In the genomic region with DNA sequence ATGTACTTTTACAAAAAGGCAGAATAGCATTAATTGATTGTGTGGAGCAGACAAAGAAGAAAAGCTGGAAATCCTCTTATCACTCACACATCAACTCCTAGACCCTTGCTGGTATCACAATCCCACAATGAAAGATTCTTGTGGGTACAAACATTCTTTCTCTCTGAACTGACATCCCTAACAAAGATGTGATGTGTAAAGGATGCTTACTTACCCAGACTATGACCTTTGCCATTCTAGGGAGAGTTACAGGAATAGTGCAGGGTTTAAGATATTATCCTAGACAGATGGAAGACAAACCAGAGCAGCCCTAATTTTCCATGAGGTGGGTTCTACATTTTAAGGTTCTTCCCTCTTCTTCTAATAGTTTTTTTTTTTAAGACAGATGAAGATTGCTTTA, we compare ENCODE assay signal across 24 cellular contexts.
"Had no signal": no experiment of that assay in that cellular context is flagged by ENCODE, and none has a peak within 500 bp of the region (broad histone marks: within the 10 kb centered on the region; RNA-seq: fewer than 3 reads in every experiment).

No MANE protein-coding gene starts in this region.

- H3K36me3 Mint-ChIP-seq: naive B cell; natural killer cell treated with Interleukin-12 subunit alpha and Interleukin-12 subunit beta and Interleukin-15 and Interleukin-18, amount 100 ng/mL, for 72 hours had no signal

- H3K4me2 ChIP-seq: smooth muscle cell had no signal

- H3K9me3 ChIP-seq: gastroesophageal sphincter, heart right ventricle, left lung, pancreas, right lobe of liver, suprapubic skin, transverse colon, upper lobe of right lung, uterus had no signal

- H3K27me3 Mint-ChIP-seq: naive B cell; natural killer cell treated with Interleukin-12 subunit alpha and Interleukin-12 subunit beta and Interleukin-15 and Interleukin-18, amount 100 ng/mL, for 72 hours; stimulated activated naive CD8-positive, alpha-beta T cell treated with anti-CD3 and anti-CD28 coated beads, Interleukin-15, amount 100 ng/mL, for 72 hours had no signal

- DNase-seq: dorsolateral prefrontal cortex; effector CD4-positive, alpha-beta T cell; heart right ventricle; hippocampal formation; left cardiac atrium; left lung; naive B cell; occipital lobe; pancreas; right lobe of liver; stimulated activated CD4-positive, alpha-beta T cell treated with anti-CD3 and anti-CD28 coated beads, Interleukin-12 subunit alpha, Interleukin-12 subunit beta, amount 100 ng/mL, for 4 hours; stimulated activated CD4-positive, alpha-beta T cell treated with anti-CD3 and anti-CD28 coated beads, Interleukin-1b, Interleukin-23, amount 100 ng/mL, for 48 hours; stimulated activated CD4-positive, alpha-beta T cell treated with anti-CD3 and anti-CD28 coated beads, Interleukin-4, amount 100 ng/mL, for 1 hour; stimulated activated CD8-positive, alpha-beta memory T cell treated with anti-CD3 and anti-CD28 coated beads, Interleukin-4, amount 100 ng/mL, for 48 hours; stimulated activated naive CD4-positive, alpha-beta T cell; stimulated activated naive CD8-positive, alpha-beta T cell treated with anti-CD3 and anti-CD28 coated beads, Interleukin-15, amount 100 ng/mL, for 72 hours; transverse colon; upper lobe of right lung; uterus had no signal

- H3K27ac ChIP-seq: dorsolateral prefrontal cortex, epithelial cell of prostate, gastroesophageal sphincter, heart right ventricle, left lung, pancreas, right lobe of liver, suprapubic skin, transverse colon, upper lobe of right lung, uterus had no signal

- H3K4me1 ChIP-seq: gastroesophageal sphincter, heart right ventricle, left lung, pancreas, right lobe of liver, suprapubic skin, transverse colon, upper lobe of right lung, uterus had no signal

- H3K9me3 Mint-ChIP-seq: stimulated activated naive CD8-positive, alpha-beta T cell treated with anti-CD3 and anti-CD28 coated beads, Interleukin-15, amount 100 ng/mL, for 72 hours had no signal

- H3K36me3 ChIP-seq: gastroesophageal sphincter, heart right ventricle, left lung, pancreas, right lobe of liver, suprapubic skin, transverse colon, upper lobe of right lung, uterus had no signal

- H3K4me3 Mint-ChIP-seq: naive B cell; natural killer cell treated with Interleukin-12 subunit alpha and Interleukin-12 subunit beta and Interleukin-15 and Interleukin-18, amount 100 ng/mL, for 72 hours; stimulated activated naive CD8-positive, alpha-beta T cell treated with anti-CD3 and anti-CD28 coated beads, Interleukin-15, amount 100 ng/mL, for 72 hours had no signal

- H3K27ac Mint-ChIP-seq: naive B cell; natural killer cell treated with Interleukin-12 subunit alpha and Interleukin-12 subunit beta and Interleukin-15 and Interleukin-18, amount 100 ng/mL, for 72 hours; stimulated activated naive CD8-positive, alpha-beta T cell treated with anti-CD3 and anti-CD28 coated beads, Interleukin-15, amount 100 ng/mL, for 72 hours had no signal

- H3K4me1 Mint-ChIP-seq: naive B cell; stimulated activated naive CD8-positive, alpha-beta T cell treated with anti-CD3 and anti-CD28 coated beads, Interleukin-15, amount 100 ng/mL, for 72 hours had no signal

- H3K4me3 ChIP-seq: dorsolateral prefrontal cortex, gastroesophageal sphincter, heart right ventricle, left lung, pancreas, right lobe of liver, smooth muscle cell, suprapubic skin, transverse colon, upper lobe of right lung, uterus had no signal

- H3K27me3 ChIP-seq: dorsolateral prefrontal cortex, gastroesophageal sphincter, heart right ventricle, left lung, pancreas, right lobe of liver, suprapubic skin, transverse colon, upper lobe of right lung, uterus had no signal
